Comparison of ENCODE assay signal across 8 cellular contexts in genomic region chr3:143975549-143976152, GRCh38. TPM values are rescaled to one million over a fixed set of nuclear protein-coding genes. Genes with fewer than 3 reads are reported as not detected.
DNase-seq lines count a peak whose midpoint lies in the region; ATAC-seq, FAIRE-seq and TF ChIP-seq lines count a peak whose summit lies in the region.

No MANE protein-coding gene starts in this region.

- ATAC-seq in A549 (no peak), HG02970 (IDR thresholded peaks at IDR 0.05; ENCODE audit: low FRiP score, unreplicated experiment) (no peak), HG03571 (IDR thresholded peaks at IDR 0.05; ENCODE audit: unreplicated experiment) (no peak)

- DNase-seq in A549 (ENCODE audit: low read depth in 1 of 2, low spot score in 1 of 2) = peak; percentile 15 to 51
- DNase-seq in NCI-H69 (lab: John Stamatoyannopoulos, UW) = peak; percentile 39
- DNase-seq in cerebellar cortex (ENCODE audit: low spot score) = peak; percentile 79
- DNase-seq in GF-D8 (lab: John Stamatoyannopoulos, UW) = no peak

- TF ChIP-seq RAD21 in A549 (conservative IDR thresholded peaks at IDR 0.05 in 1 of 2, IDR thresholded peaks at IDR 0.05 in 1 of 2) = peak; percentile 33 to 50; a peak in 4 of 5 replicates

- TF ChIP-seq CTCF in A549 (IDR thresholded peaks at IDR 0.05) (peak; percentile 61), GM12875 (IDR thresholded peaks at IDR 0.05; ENCODE audit: borderline replicate concordance, insufficient read depth, low read depth, low read length) (0 out of 2 replicates have a peak, but pooled peaks have one; percentile 30)

- H3K27ac ChIP-seq in A549 = no peak overlapping the region
- peak overlapping the region; percentile 66 for H3K27ac ChIP-seq in muscle layer of duodenum (ENCODE audit: low read length)

- no peak overlapping the region for H3K4me3 ChIP-seq in A549
- no peak overlapping the region for H3K4me3 ChIP-seq in GM12875 (ENCODE audit: low read depth, low read length)
- peak overlapping the region; percentile 29 to 31 for H3K4me3 ChIP-seq in muscle layer of duodenum (ENCODE audit: low read depth in 1 of 2, low read length in 2 of 2)

- no peak overlapping the region; the same call in 2 of the 3 replicates for H3K4me2 ChIP-seq in A549

- no peak for FAIRE-seq in A549 (lab: Jason Lieb, UNC)

- H3K9me3 ChIP-seq in A549 (no peaks in the 10 kb centered on the region), muscle layer of duodenum (ENCODE audit: control insufficient read depth in 1 of 2, low read length in 2 of 2) (no peaks in the 10 kb centered on the region)

- 56% methylated on average over 3 of the region's 3 CpGs for WGBS in A549 (ENCODE audit: missing lambda C conversion rate)

- CTCF ChIA-PET in A549 (lab: Yijun Ruan, JAX) = interaction anchor here (1.0 to 1.9 kb wide), 3 partner anchors 10 to 91 kb away, joined by 3 to 6 read pairs (median 5); no protein-coding TSS in a partner anchor

- peaks cover 18% of the 10 kb centered on the region for H3K4me1 ChIP-seq in A549
- peaks cover 7 to 18% of the 10 kb centered on the region in 2 donors for H3K4me1 ChIP-seq in muscle layer of duodenum (ENCODE audit: control insufficient read depth in 1 of 2, insufficient read depth in 2 of 2, low read length in 2 of 2)

- POLR2A ChIA-PET in A549 (lab: Yijun Ruan, JAX) = no interaction called here

- H3K27me3 ChIP-seq in muscle layer of duodenum (ENCODE audit: low read depth, low read length) = no peaks in the 10 kb centered on the region

- H3K36me3 ChIP-seq in muscle layer of duodenum (ENCODE audit: control insufficient read depth in 1 of 2, insufficient read depth in 2 of 2, low read length in 2 of 2) = no peaks in the 10 kb centered on the region

- TF ChIP-seq POLR2A in A549 (IDR thresholded peaks at IDR 0.05; ENCODE audit: low read length) = no peak

- TF ChIP-seq EP300 in A549 (IDR thresholded peaks at IDR 0.05) = no peak

TF ChIP-seq in A549, 52 proteins besides CTCF, POLR2A, EP300 and RAD21:
- no peak for TF ChIP-seq ZNF302 (CRISPR knock-in tag; IDR thresholded peaks at IDR 0.05)
- TF ChIP-seq SMC3 (IDR thresholded peaks at IDR 0.05) = peak; percentile 43; the same call in 2 of the 3 replicates
TF ChIP-seq in A549: peak in this region for 1.

RNA-seq across cellular contexts. Expression of gene DIPK2A, which starts 4.0 kb away (rescaled TPM):
- polyA plus RNA-seq in A549 (2011; rRNA removed) (9.8 and 11.9 TPM in 2 replicates), A549 (2017; fragmentation: RNase III; extraction: RNeasy Plus Mini Kit Qiagen cat#74134 plus additional on column Dnase treatment) (5.2 to 5.7 TPM (median 5.4 TPM) in 3 replicates)
- 5.2 and 8.5 TPM in 2 replicates for polyA plus RNA-seq in A549 (2012; cell fraction: cytosol; rRNA removed)
- polyA plus RNA-seq in A549 (2012; cell fraction: nucleus; rRNA removed) = 4.3 and 11.7 TPM in 2 replicates
- polyA minus RNA-seq in A549 (2011; rRNA and poly(A)+ RNA removed) = 11.3 and 11.5 TPM in 2 replicates

Comparison
In these comparisons a context has a peak if more than half of its experiments do, and no peak if none do; other contexts are left out.
1. H3K4me3 ChIP-seq: peak in muscle layer of duodenum (2 of 2); none in A549 (single experiment) and GM12875 (single experiment).